In the genomic region with DNA sequence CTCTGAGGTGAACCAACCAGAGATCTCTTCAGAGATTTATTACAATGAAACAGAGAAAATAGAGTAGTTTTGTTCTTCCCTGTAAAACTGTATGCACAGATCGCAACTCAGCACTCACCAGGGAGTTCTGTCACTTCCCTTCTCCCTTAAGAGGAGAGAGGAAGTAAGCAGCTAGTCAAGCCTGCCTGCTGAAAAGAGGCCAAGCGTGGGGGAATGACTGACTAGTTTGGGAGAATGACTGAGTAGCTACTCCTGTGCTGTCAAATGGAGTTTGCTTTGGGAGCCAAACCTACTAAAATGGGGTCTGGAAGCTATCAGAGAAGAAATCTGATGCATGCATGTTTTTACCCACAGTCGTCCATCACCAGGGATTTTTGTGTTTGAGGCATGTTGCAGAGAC, we compare ENCODE assay signal across 2 cellular contexts.
TF ChIP-seq lines count a peak whose summit lies in the region.

No MANE protein-coding gene starts in this region.

TF ChIP-seq in IMR-90, 13 proteins besides CTCF, POLR2A, EP300 and RAD21:
- TF ChIP-seq SMC3 (IDR thresholded peaks at IDR 0.05; ENCODE audit: low read depth, low read length) (no peak), MAZ (IDR thresholded peaks at IDR 0.05; ENCODE audit: borderline replicate concordance, low read depth, low read length) (no peak), BHLHE40 (IDR thresholded peaks at IDR 0.05; ENCODE audit: low read depth, low read length) (no peak), CHD1 (IDR thresholded peaks at IDR 0.05; ENCODE audit: low read depth, low read length) (no peak), MAFK (IDR thresholded peaks at IDR 0.05; ENCODE audit: low read depth, low read length) (no peak), RCOR1 (IDR thresholded peaks at IDR 0.05; ENCODE audit: insufficient replicate concordance, low read length) (no peak), MXI1 (IDR thresholded peaks at IDR 0.05; ENCODE audit: borderline replicate concordance, low read depth, low read length) (no peak), ELK1 (IDR thresholded peaks at IDR 0.05; ENCODE audit: borderline replicate concordance, low read depth, low read length) (no peak), CEBPB (IDR thresholded peaks at IDR 0.05; ENCODE audit: low read depth, low read length) (no peak), NFE2L2 (IDR thresholded peaks at IDR 0.05; ENCODE audit: low read depth, low read length) (no peak), RFX5 (IDR thresholded peaks at IDR 0.05; ENCODE audit: low read depth, low read length) (no peak), FOS (IDR thresholded peaks at IDR 0.05; ENCODE audit: low read depth, low read length) (no peak)
- TF ChIP-seq, protein P1, sequence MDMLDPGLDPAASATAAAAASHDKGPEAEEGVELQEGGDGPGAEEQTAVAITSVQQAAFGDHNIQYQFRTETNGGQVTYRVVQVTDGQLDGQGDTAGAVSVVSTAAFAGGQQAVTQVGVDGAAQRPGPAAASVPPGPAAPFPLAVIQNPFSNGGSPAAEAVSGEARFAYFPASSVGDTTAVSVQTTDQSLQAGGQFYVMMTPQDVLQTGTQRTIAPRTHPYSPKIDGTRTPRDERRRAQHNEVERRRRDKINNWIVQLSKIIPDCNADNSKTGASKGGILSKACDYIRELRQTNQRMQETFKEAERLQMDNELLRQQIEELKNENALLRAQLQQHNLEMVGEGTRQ (IDR thresholded peaks at IDR 0.05; ENCODE audit: low read depth, low read length): no peak

TF ChIP-seq in H1, 55 proteins besides CTCF, POLR2A, EP300 and RAD21:
- TF ChIP-seq, protein P2, sequence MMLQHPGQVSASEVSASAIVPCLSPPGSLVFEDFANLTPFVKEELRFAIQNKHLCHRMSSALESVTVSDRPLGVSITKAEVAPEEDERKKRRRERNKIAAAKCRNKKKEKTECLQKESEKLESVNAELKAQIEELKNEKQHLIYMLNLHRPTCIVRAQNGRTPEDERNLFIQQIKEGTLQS (IDR thresholded peaks at IDR 0.05; ENCODE audit: insufficient read depth, low read depth, low read length): no peak
- no peak for TF ChIP-seq MAFK (IDR thresholded peaks at IDR 0.05; ENCODE audit: low read depth, low read length)
- no peak for TF ChIP-seq TCF12 (IDR thresholded peaks at IDR 0.05; ENCODE audit: low read depth, low read length)
- no peak for TF ChIP-seq JUND (IDR thresholded peaks at IDR 0.05; ENCODE audit: low read length)
- no peak for TF ChIP-seq ZNF274 (IDR thresholded peaks at IDR 0.05; ENCODE audit: borderline replicate concordance, extremely low read depth, low read length)
- no peak for TF ChIP-seq YY1 (IDR thresholded peaks at IDR 0.05; ENCODE audit: low read depth, low read length)
- TF ChIP-seq SP2 (IDR thresholded peaks at IDR 0.05; ENCODE audit: low read length): no peak
- no peak for TF ChIP-seq RBBP5 (IDR thresholded peaks at IDR 0.05; ENCODE audit: borderline replicate concordance, low read depth, low read length)
